17 cellular contexts compared by ENCODE assay signal in genomic region chr5:111231053-111231586, GRCh38. TPM values are rescaled to one million over a fixed set of nuclear protein-coding genes. Genes with fewer than 3 reads are reported as not detected.
DNase-seq lines count a peak whose midpoint lies in the region; ATAC-seq lines count a peak whose summit lies in the region.
"Had no signal": no experiment of that assay in that cellular context is flagged by ENCODE, and none has a peak within 500 bp of the region (broad histone marks: within the 10 kb centered on the region; RNA-seq: fewer than 3 reads in every experiment).

No MANE protein-coding gene starts in this region.

- peaks cover 41% of the 10 kb centered on the region for H3K36me3 Mint-ChIP-seq in activated T-helper 2 cell treated with anti-CD3 and anti-CD28 coated beads, Interferon-gamma antibody, Interleukin-2, Interleukin-4, amounts not matched to agents 10 μg/mL and 5 μg/mL and 100 μg/mL, durations not matched to agents 14 hours and 24 hours and 36 hours (ENCODE audit: low read depth)
- H3K36me3 Mint-ChIP-seq: IgD-negative memory B cell had no signal

- H3K27me3 Mint-ChIP-seq in activated T-helper 2 cell treated with anti-CD3 and anti-CD28 coated beads, Interferon-gamma antibody, Interleukin-2, Interleukin-4, amounts not matched to agents 10 μg/mL and 5 μg/mL and 100 μg/mL, durations not matched to agents 14 hours and 24 hours and 36 hours (ENCODE audit: low read depth) = no peaks in the 10 kb centered on the region
- H3K27me3 Mint-ChIP-seq in stimulated activated naive CD8-positive, alpha-beta T cell treated with anti-CD3 and anti-CD28 coated beads, Interleukin-15, amount 100 ng/mL, for 72 hours = no peaks in the 10 kb centered on the region
- H3K27me3 Mint-ChIP-seq: IgD-negative memory B cell had no signal

- peak overlapping the region; percentile 85 for H3K27ac Mint-ChIP-seq in activated T-helper 2 cell treated with anti-CD3 and anti-CD28 coated beads, Interferon-gamma antibody, Interleukin-2, Interleukin-4, amounts not matched to agents 10 μg/mL and 5 μg/mL and 100 μg/mL, durations not matched to agents 14 hours and 24 hours and 36 hours
- H3K27ac Mint-ChIP-seq in stimulated activated naive CD8-positive, alpha-beta T cell treated with anti-CD3 and anti-CD28 coated beads, Interleukin-15, amount 100 ng/mL, for 72 hours = peak overlapping the region; percentile 5 to 89
- H3K27ac Mint-ChIP-seq: IgD-negative memory B cell, progenitor cell of endocrine pancreas had no signal

- H3K4me3 Mint-ChIP-seq in activated T-helper 2 cell treated with anti-CD3 and anti-CD28 coated beads, Interferon-gamma antibody, Interleukin-2, Interleukin-4, amounts not matched to agents 10 μg/mL and 5 μg/mL and 100 μg/mL, durations not matched to agents 14 hours and 24 hours and 36 hours (ENCODE audit: low read depth) = peak overlapping the region; percentile 69
- peak overlapping the region; percentile 55 to 68 for H3K4me3 Mint-ChIP-seq in stimulated activated naive CD8-positive, alpha-beta T cell treated with anti-CD3 and anti-CD28 coated beads, Interleukin-15, amount 100 ng/mL, for 72 hours

- H3K9me3 Mint-ChIP-seq in activated T-helper 2 cell treated with anti-CD3 and anti-CD28 coated beads, Interferon-gamma antibody, Interleukin-2, Interleukin-4, amounts not matched to agents 10 μg/mL and 5 μg/mL and 100 μg/mL, durations not matched to agents 14 hours and 24 hours and 36 hours = no peaks in the 10 kb centered on the region
- no peaks in the 10 kb centered on the region for H3K9me3 Mint-ChIP-seq in stimulated activated naive CD8-positive, alpha-beta T cell treated with anti-CD3 and anti-CD28 coated beads, Interleukin-15, amount 100 ng/mL, for 72 hours
- H3K9me3 Mint-ChIP-seq: IgD-negative memory B cell had no signal

- H3K4me1 Mint-ChIP-seq in activated T-helper 2 cell treated with anti-CD3 and anti-CD28 coated beads, Interferon-gamma antibody, Interleukin-2, Interleukin-4, amounts not matched to agents 10 μg/mL and 5 μg/mL and 100 μg/mL, durations not matched to agents 14 hours and 24 hours and 36 hours (ENCODE audit: low read depth) = peaks cover 77% of the 10 kb centered on the region
- H3K4me1 Mint-ChIP-seq in stimulated activated naive CD8-positive, alpha-beta T cell treated with anti-CD3 and anti-CD28 coated beads, Interleukin-15, amount 100 ng/mL, for 72 hours = peaks cover 84% of the 10 kb centered on the region

- peak; percentile 33 for DNase-seq in activated T-cell treated with anti-CD3 and anti-CD28 coated beads, Interleukin-2, amount 50 U/mL, for 1 hour
- DNase-seq in activated T-cell treated with anti-CD3 and anti-CD28 coated beads, Interleukin-2, amount 50 U/mL, for 48 hours = no peak
- DNase-seq in NOMO-1 (lab: John Stamatoyannopoulos, UW; ENCODE audit: unreplicated experiment in 2 of 2) = peak; percentile 19 to 46
- no peak for DNase-seq in activated T-helper 2 cell treated with anti-CD3 and anti-CD28 coated beads, Interferon-gamma antibody, Interleukin-2, Interleukin-4, amounts not matched to agents 10 μg/mL and 5 μg/mL and 100 μg/mL, durations not matched to agents 14 hours and 24 hours and 36 hours (ENCODE audit: low spot score)
- no peak for DNase-seq in stimulated activated naive CD8-positive, alpha-beta T cell treated with anti-CD3 and anti-CD28 coated beads, Interleukin-15, amount 100 ng/mL, for 72 hours
- no peak for DNase-seq in GM03348 (ENCODE audit: low spot score)
- DNase-seq: caudate nucleus, DMS 273 treated with DMSO at 0.1 percent for 48 hours, heart left ventricle, left cardiac atrium, NCI-H526, SHP77 treated with DMSO at 0.1 percent for 48 hours, upper lobe of left lung had no signal

- intact Hi-C loops in activated T-helper 2 cell treated with anti-CD3 and anti-CD28 coated beads, Interferon-gamma antibody, Interleukin-2, Interleukin-4, amounts not matched to agents 10 μg/mL and 5 μg/mL and 100 μg/mL, durations not matched to agents 14 hours and 24 hours and 36 hours (cut with micrococcal nuclease) = loop anchor here (1.0 to 5.0 kb wide), 6 partner anchors 106 to 1144 kb away; partner anchors contain the start of genes NREP and SLC25A46

- ATAC-seq in stimulated activated naive CD8-positive, alpha-beta T cell treated with anti-CD3 and anti-CD28 coated beads, Interleukin-15, amount 100 ng/mL, for 72 hours = no peak
- ATAC-seq in HG02763 (IDR thresholded peaks at IDR 0.05; ENCODE audit: unreplicated experiment) (no peak), GM21390 (IDR thresholded peaks at IDR 0.05; ENCODE audit: unreplicated experiment) (no peak)
- ATAC-seq: heart left ventricle, left cardiac atrium had no signal

RNA-seq across cellular contexts. Expression of gene CAMK4, which starts 6.9 kb away (rescaled TPM):
- total RNA-seq in activated T-helper 2 cell treated with anti-CD3 and anti-CD28 coated beads, Interferon-gamma antibody, Interleukin-2, Interleukin-4, amounts not matched to agents 10 μg/mL and 5 μg/mL and 100 μg/mL, durations not matched to agents 14 hours and 24 hours and 36 hours = 71.8 and 76.7 TPM in 2 replicates

Comparison
In these comparisons a context has a peak if more than half of its experiments do, and no peak if none do; other contexts are left out.
1. DNase-seq: peak in activated T-cell treated with anti-CD3 and anti-CD28 coated beads, Interleukin-2, amount 50 U/mL, for 1 hour (single experiment) and NOMO-1 (2 of 2); none in activated T-cell treated with anti-CD3 and anti-CD28 coated beads, Interleukin-2, amount 50 U/mL, for 48 hours (0 of 2), activated T-helper 2 cell treated with anti-CD3 and anti-CD28 coated beads, Interferon-gamma antibody, Interleukin-2, Interleukin-4, amounts not matched to agents 10 μg/mL and 5 μg/mL and 100 μg/mL, durations not matched to agents 14 hours and 24 hours and 36 hours (single experiment), stimulated activated naive CD8-positive, alpha-beta T cell treated with anti-CD3 and anti-CD28 coated beads, Interleukin-15, amount 100 ng/mL, for 72 hours (0 of 2) and GM03348 (single experiment).